In genomic region chr16:87454391-87454790, GRCh38 we compare ENCODE assay signal across 1 cellular context.
TF ChIP-seq lines count a peak whose summit lies in the region.

No MANE protein-coding gene starts in this region.

TF ChIP-seq in HepG2, 621 proteins besides CTCF, POLR2A, EP300 and RAD21:
- peak; percentile 43; the same call in 1 of the 2 replicates for TF ChIP-seq MAFF (IDR thresholded peaks at IDR 0.05; ENCODE audit: low read depth, low read length)
- peak; percentile 60 to 71 for TF ChIP-seq MAFK (conservative IDR thresholded peaks at IDR 0.05 in 1 of 2, IDR thresholded peaks at IDR 0.05 in 1 of 2; ENCODE audit: low read length in 2 of 2)
- TF ChIP-seq ZSCAN21 (CRISPR knock-in tag; IDR thresholded peaks at IDR 0.05; ENCODE audit: borderline replicate concordance) = no peak
